Comparison of ENCODE assay signal across 27 cellular contexts in genomic region chr2:26752636-26753035, GRCh38. TPM values are rescaled to one million over a fixed set of nuclear protein-coding genes. Genes with fewer than 3 reads are reported as not detected.
DNase-seq lines count a peak whose midpoint lies in the region; ATAC-seq and TF ChIP-seq lines count a peak whose summit lies in the region.
"Had no signal": no experiment of that assay in that cellular context is flagged by ENCODE, and none has a peak within 500 bp of the region (broad histone marks: within the 10 kb centered on the region; RNA-seq: fewer than 3 reads in every experiment).

No MANE protein-coding gene starts in this region.

- peaks cover 0 to 4% (median 0%) of the 10 kb centered on the region in 7 donors for H3K4me1 Mint-ChIP-seq in naive thymus-derived CD4-positive, alpha-beta T cell

- H3K9me3 Mint-ChIP-seq in naive thymus-derived CD4-positive, alpha-beta T cell = no peaks in the 10 kb centered on the region
- H3K9me3 Mint-ChIP-seq: activated naive CD4-positive, alpha-beta T cell treated with anti-CD3 and anti-CD28 coated beads, Interleukin-2, amount 10 ng/mL, durations not matched to agents 7 days and 5 days; activated T-helper 1 cell treated with anti-CD3 and anti-CD28 coated beads, Interleukin-12 subunit alpha, Interleukin-12 subunit beta, Interleukin-2, Interleukin-4 antibody, amounts not matched to agents 30 ng/mL and 10 ng/mL and 1 ng/mL, durations not matched to agents 14 hours and 24 hours and 36 hours; CD8-positive, alpha-beta T cell; nephron had no signal

- H4K20me1 ChIP-seq in Karpas-422 (ENCODE audit: insufficient read depth, low read depth, low read length) = peaks cover 11% of the 10 kb centered on the region; the same call in 1 of the 2 replicates
- H4K20me1 ChIP-seq in OCI-LY7 (ENCODE audit: insufficient read depth, low read length) = no peaks in the 10 kb centered on the region

- BruUV-seq in OCI-LY7 (replicated peaks; lab: Mats Ljungman, UMichigan) = no TSS peak

- H3K9me3 ChIP-seq in BE2C (no peaks in the 10 kb centered on the region; the same call in 1 of the 2 replicates), Karpas-422 (ENCODE audit: low read length) (no peaks in the 10 kb centered on the region), OCI-LY7 (ENCODE audit: low read length) (no peaks in the 10 kb centered on the region)
- no peaks in the 10 kb centered on the region for H3K9me3 ChIP-seq in naive thymus-derived CD4-positive, alpha-beta T cell (ENCODE audit: control insufficient read depth in 2 of 3, low read length in 3 of 3)
- H3K9me3 ChIP-seq: esophagus squamous epithelium, pancreas, right lobe of liver, thoracic aorta had no signal

- H2AFZ ChIP-seq in Karpas-422 (ENCODE audit: low read length) = no peak overlapping the region
- no peak overlapping the region for H2AFZ ChIP-seq in OCI-LY7 (ENCODE audit: low read length)

- H3K9me2 ChIP-seq in Karpas-422 (replicated peaks; ENCODE audit: insufficient read depth, low read length) = no peaks in the 10 kb centered on the region
- no peaks in the 10 kb centered on the region for H3K9me2 ChIP-seq in OCI-LY7 (ENCODE audit: insufficient read depth, low read length)

- POLR2A ChIA-PET in OCI-LY7 (lab: Charles Lee) = no interaction called here
- POLR2A ChIA-PET in naive thymus-derived CD4-positive, alpha-beta T cell (lab: Charles Lee) = no interaction called here

- TF ChIP-seq CTCF in BE2C (IDR thresholded peaks at IDR 0.05; ENCODE audit: low read depth, low read length) (no peak), OCI-LY7 (conservative IDR thresholded peaks at IDR 0.05; ENCODE audit: low read length) (no peak), fibroblast of mammary gland (conservative IDR thresholded peaks at IDR 0.05; ENCODE audit: control insufficient read depth, insufficient read depth, low read depth, low read length) (no peak)

- H3K36me3 Mint-ChIP-seq in naive thymus-derived CD4-positive, alpha-beta T cell = peaks cover 0 to 3% (median 0%) of the 10 kb centered on the region in 5 donors
- H3K36me3 Mint-ChIP-seq: activated naive CD4-positive, alpha-beta T cell treated with anti-CD3 and anti-CD28 coated beads, Interleukin-2, amount 10 ng/mL, durations not matched to agents 7 days and 5 days; CD8-positive, alpha-beta T cell had no signal

- H3K27me3 ChIP-seq in BE2C (no peaks in the 10 kb centered on the region), Karpas-422 (ENCODE audit: low read length) (no peaks in the 10 kb centered on the region)
- no peaks in the 10 kb centered on the region for H3K27me3 ChIP-seq in naive thymus-derived CD4-positive, alpha-beta T cell (ENCODE audit: control insufficient read depth in 2 of 2, insufficient read depth in 2 of 2, low read length in 2 of 2)
- H3K27me3 ChIP-seq: cardiac muscle cell, esophagus squamous epithelium, pancreas, right lobe of liver had no signal

- ATAC-seq in naive thymus-derived CD4-positive, alpha-beta T cell = no peak
- no peak for ATAC-seq in GM19351 (IDR thresholded peaks at IDR 0.05; ENCODE audit: unreplicated experiment)
- ATAC-seq: CD8-positive, alpha-beta T cell; right lobe of liver had no signal

- H3K4me1 ChIP-seq in BE2C = peaks cover 42% of the 10 kb centered on the region
- H3K4me1 ChIP-seq in Karpas-422 (ENCODE audit: low read length) = peaks cover 55% of the 10 kb centered on the region
- peaks cover 56% of the 10 kb centered on the region for H3K4me1 ChIP-seq in OCI-LY7 (ENCODE audit: insufficient read depth, low read length, poor library complexity, severe bottlenecking)
- no peaks in the 10 kb centered on the region for H3K4me1 ChIP-seq in naive thymus-derived CD4-positive, alpha-beta T cell (ENCODE audit: control insufficient read depth in 2 of 2, insufficient read depth in 2 of 2, low read length in 2 of 2)
- H3K4me1 ChIP-seq: pancreas had no signal

- CTCF ChIA-PET in OCI-LY7 (lab: Charles Lee; ENCODE audit: unreplicated experiment) = no interaction called here
- CTCF ChIA-PET in naive thymus-derived CD4-positive, alpha-beta T cell (lab: Charles Lee) = no interaction called here

- H3K4me3 ChIP-seq in BE2C (ENCODE audit: low read depth, low read length) = peak overlapping the region; percentile 20; the same call in 1 of the 2 replicates
- no peak overlapping the region for H3K4me3 ChIP-seq in Karpas-422 (ENCODE audit: low read length)
- H3K4me3 ChIP-seq in OCI-LY7 (ENCODE audit: low read depth, low read length, poor library complexity, severe bottlenecking) = no peak overlapping the region
- no peak overlapping the region for H3K4me3 ChIP-seq in fibroblast of mammary gland (ENCODE audit: control insufficient read depth, low read depth, low read length)
- no peak overlapping the region for H3K4me3 ChIP-seq in naive thymus-derived CD4-positive, alpha-beta T cell (ENCODE audit: low read length)
- H3K4me3 ChIP-seq: cardiac muscle cell, esophagus squamous epithelium, pancreas, right lobe of liver, thoracic aorta had no signal

- H3K4me3 Mint-ChIP-seq in naive thymus-derived CD4-positive, alpha-beta T cell = no peak overlapping the region
- H3K4me3 Mint-ChIP-seq: activated naive CD4-positive, alpha-beta T cell treated with anti-CD3 and anti-CD28 coated beads, Interleukin-2, amount 10 ng/mL, durations not matched to agents 7 days and 5 days; activated T-helper 1 cell treated with anti-CD3 and anti-CD28 coated beads, Interleukin-12 subunit alpha, Interleukin-12 subunit beta, Interleukin-2, Interleukin-4 antibody, amounts not matched to agents 30 ng/mL and 10 ng/mL and 1 ng/mL, durations not matched to agents 14 hours and 24 hours and 36 hours; CD8-positive, alpha-beta T cell; nephron had no signal

- H3K27me3 Mint-ChIP-seq in naive thymus-derived CD4-positive, alpha-beta T cell = peaks cover 0 to 10% (median 4%) of the 10 kb centered on the region in 5 donors

- H3K27ac Mint-ChIP-seq in naive thymus-derived CD4-positive, alpha-beta T cell = no peak overlapping the region
- H3K27ac Mint-ChIP-seq: activated naive CD4-positive, alpha-beta T cell treated with anti-CD3 and anti-CD28 coated beads, Interleukin-2, amount 10 ng/mL, durations not matched to agents 7 days and 5 days; activated T-helper 1 cell treated with anti-CD3 and anti-CD28 coated beads, Interleukin-12 subunit alpha, Interleukin-12 subunit beta, Interleukin-2, Interleukin-4 antibody, amounts not matched to agents 30 ng/mL and 10 ng/mL and 1 ng/mL, durations not matched to agents 14 hours and 24 hours and 36 hours; CD8-positive, alpha-beta T cell; nephron had no signal

- H3K79me2 ChIP-seq in Karpas-422 (ENCODE audit: low read length) (no peaks in the 10 kb centered on the region), OCI-LY7 (ENCODE audit: insufficient read depth, low read depth, low read length) (peaks cover 8% of the 10 kb centered on the region; the same call in 1 of the 2 replicates)

- no peak overlapping the region for H3K27ac ChIP-seq in Karpas-422 (ENCODE audit: low read length)
- H3K27ac ChIP-seq in OCI-LY7 (ENCODE audit: low read depth, low read length, poor library complexity, severe bottlenecking) = no peak overlapping the region
- H3K27ac ChIP-seq in naive thymus-derived CD4-positive, alpha-beta T cell (ENCODE audit: low read depth, low read length) = no peak overlapping the region
- H3K27ac ChIP-seq: cardiac muscle cell, esophagus squamous epithelium, pancreas, right lobe of liver, thoracic aorta, VCaP had no signal

- H3K4me2 ChIP-seq in Karpas-422 (ENCODE audit: low read depth, low read length, poor library complexity, severe bottlenecking) (peak overlapping the region; percentile 45), OCI-LY7 (ENCODE audit: low read length) (peak overlapping the region; percentile 17; the same call in 1 of the 2 replicates)

- no peaks in the 10 kb centered on the region for H3K36me3 ChIP-seq in BE2C
- peaks cover 5% of the 10 kb centered on the region; the same call in 1 of the 2 replicates for H3K36me3 ChIP-seq in Karpas-422 (ENCODE audit: insufficient read depth, low read length)
- no peaks in the 10 kb centered on the region; the same call in 1 of the 2 replicates for H3K36me3 ChIP-seq in OCI-LY7 (ENCODE audit: insufficient read depth, low read length)
- no peaks in the 10 kb centered on the region for H3K36me3 ChIP-seq in naive thymus-derived CD4-positive, alpha-beta T cell (ENCODE audit: control insufficient read depth in 2 of 3, insufficient read depth in 3 of 3, low read length in 3 of 3)
- H3K36me3 ChIP-seq: cardiac muscle cell, esophagus squamous epithelium, pancreas, right lobe of liver, thoracic aorta had no signal

- H3K9ac ChIP-seq in Karpas-422 (ENCODE audit: low read length) = peak overlapping the region; percentile 26; the same call in 1 of the 2 replicates

- DNase-seq in BE2C (peak; percentile 63), Karpas-422 (no peak), OCI-LY7 (ENCODE audit: low spot score) (no peak), fibroblast of mammary gland (ENCODE audit: low read depth) (peak; percentile 30), DMS79 (lab: John Stamatoyannopoulos, UW) (no peak)
- no peak for DNase-seq in naive thymus-derived CD4-positive, alpha-beta T cell
- DNase-seq in activated naive CD4-positive, alpha-beta T cell treated with anti-CD3 and anti-CD28 coated beads, Interleukin-2, amount 50 U/mL, for 16 hours = no peak
- DNase-seq: activated CD4-positive, alpha-beta T cell treated with anti-CD3 and anti-CD28 coated beads, Interleukin-2, amount 50 U/mL, for 1 hour; activated naive CD4-positive, alpha-beta T cell treated with anti-CD3 and anti-CD28 coated beads, Interleukin-2, amount 10 ng/mL, durations not matched to agents 7 days and 5 days; CD8-positive, alpha-beta T cell; DMS153; esophagus squamous epithelium; KBM-7; NCI-H1930; NCI-H226; pancreas; right lobe of liver; RPMI8226; stimulated activated CD4-positive, alpha-beta T cell treated with anti-CD3 and anti-CD28 coated beads, Interleukin-4, amount 100 ng/mL, for 4 hours; stimulated activated naive CD4-positive, alpha-beta T cell; T-helper 2 cell had no signal

- intact Hi-C loops in OCI-LY7 (cut with micrococcal nuclease; ENCODE audit: unreplicated experiment) = no loop called here
- intact Hi-C loops in naive thymus-derived CD4-positive, alpha-beta T cell (cut with micrococcal nuclease) = no loop called here

RNA-seq across cellular contexts. Expression of gene SLC35F6, which starts 11.4 kb away (rescaled TPM):
- 20.8 TPM for polyA plus RNA-seq in BE2C (2012; ENCODE audit: insufficient read depth, insufficient read length, low read depth)
- 13.8 and 13.9 TPM in 2 replicates for total RNA-seq in Karpas-422 (2014; rRNA removed; shearing (Covaris generic); ENCODE audit: low replicate concordance)
- total RNA-seq in OCI-LY7 (2014; rRNA removed; shearing (Covaris generic)) = 10.4 and 10.6 TPM in 2 replicates
- total RNA-seq in OCI-LY7 (2022) = 12.9 and 15.0 TPM in 2 replicates
- 10 to 100 TPM; 17.3 to 22.5 (median 19.9) TPM for total RNA-seq in naive thymus-derived CD4-positive, alpha-beta T cell
- 1 to 10 TPM; 4.7 to 6.6 TPM for polyA plus RNA-seq in naive thymus-derived CD4-positive, alpha-beta T cell

RNA-seq across cellular contexts. Expression of gene CENPA, which starts 33.2 kb away (rescaled TPM):
- 3.7 TPM for polyA plus RNA-seq in BE2C (2012; ENCODE audit: insufficient read depth, insufficient read length, low read depth)
- 10.0 and 21.1 TPM in 2 replicates for total RNA-seq in Karpas-422 (2014; rRNA removed; shearing (Covaris generic); ENCODE audit: low replicate concordance)
- 27.8 and 48.2 TPM in 2 replicates for total RNA-seq in OCI-LY7 (2014; rRNA removed; shearing (Covaris generic))
- total RNA-seq in OCI-LY7 (2022) = 63.6 and 67.9 TPM in 2 replicates
- 10 to 100 TPM in 1 of 5 experiments, under 1 TPM in 2, not detected in 2; 0.37 to 25.6 (median 0.73) TPM for total RNA-seq in naive thymus-derived CD4-positive, alpha-beta T cell
- polyA plus RNA-seq in naive thymus-derived CD4-positive, alpha-beta T cell = not detected
- total RNA-seq: thoracic aorta had no signal

Comparison
In these comparisons a context has a peak if more than half of its experiments do, and no peak if none do; other contexts are left out.
1. DNase-seq: peak in BE2C (single experiment) and fibroblast of mammary gland (single experiment); none in Karpas-422 (single experiment), OCI-LY7 (single experiment), naive thymus-derived CD4-positive, alpha-beta T cell (0 of 9), DMS79 (single experiment) and activated naive CD4-positive, alpha-beta T cell treated with anti-CD3 and anti-CD28 coated beads, Interleukin-2, amount 50 U/mL, for 16 hours (single experiment).